ENCODE assay signal across 8 cellular contexts in the genomic region with DNA sequence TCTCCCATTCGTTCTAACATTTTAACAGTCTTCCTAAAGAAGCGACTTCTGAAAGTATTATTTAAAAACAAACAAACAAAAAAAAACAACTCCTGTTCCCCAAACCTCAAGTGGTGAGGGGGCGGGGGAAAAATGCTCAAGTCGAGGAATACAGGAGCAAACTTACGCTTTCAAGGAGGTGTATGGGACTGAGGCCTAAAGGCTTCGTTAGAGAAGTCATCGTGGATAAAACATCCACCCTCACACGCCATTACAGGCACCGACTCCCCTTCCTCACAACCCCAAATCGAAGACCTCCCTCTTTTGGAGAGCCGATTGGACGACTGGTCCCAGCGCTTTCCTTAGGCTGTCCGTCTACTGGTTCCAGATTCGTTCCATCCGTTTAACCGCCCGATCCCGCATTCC. TPM values are rescaled to one million over a fixed set of nuclear protein-coding genes. Genes with fewer than 3 reads are reported as not detected.
A peak's percentile ranks its signal among the peaks of the same experiment; 100 is the strongest.
DNase-seq lines count a peak whose midpoint lies in the region; ATAC-seq and TF ChIP-seq lines count a peak whose summit lies in the region.

No MANE protein-coding gene starts in this region.

- H3K4me1 ChIP-seq in mucosa of descending colon (ENCODE audit: low read depth): peaks cover 45% of the 10 kb centered on the region

- intact Hi-C loops in mucosa of descending colon (cut with DNase I, micrococcal nuclease): no loop called here

- peak overlapping the region; percentile 74 for H3K4me3 ChIP-seq in HL-60 (replicated peaks; ENCODE audit: insufficient read depth, low read length)
- peak overlapping the region; percentile 27 for H3K4me3 ChIP-seq in mucosa of descending colon

- peaks cover 3% of the 10 kb centered on the region for H3K36me3 ChIP-seq in mucosa of descending colon (ENCODE audit: low read depth)

- H3K9me3 ChIP-seq in mucosa of descending colon: no peaks in the 10 kb centered on the region

- TF ChIP-seq CTCF in 22Rv1 (IDR thresholded peaks at IDR 0.05): no peak
- no peak for TF ChIP-seq CTCF in HL-60 (IDR thresholded peaks at IDR 0.05; ENCODE audit: insufficient read depth, low read length)
- no peak for TF ChIP-seq CTCF in mucosa of descending colon (IDR thresholded peaks at IDR 0.05)

- no peaks in the 10 kb centered on the region for H3K27me3 ChIP-seq in HL-60 (ENCODE audit: insufficient read depth, poor library complexity, severe bottlenecking)

- H3K27ac ChIP-seq in 22Rv1: peak overlapping the region; percentile 95
- H3K27ac ChIP-seq in HL-60 (replicated peaks): peak overlapping the region; percentile 99
- H3K27ac ChIP-seq in caudate nucleus (ENCODE audit: low read depth, low read length): peak overlapping the region; percentile 100

- ATAC-seq in mucosa of descending colon: no peak
- no peak for ATAC-seq in HG03108 (IDR thresholded peaks at IDR 0.05; ENCODE audit: unreplicated experiment)

- DNase-seq in HL-60 (ENCODE audit: low read depth in 1 of 2, low spot score in 1 of 2) (no peak), caudate nucleus (lab: John Stamatoyannopoulos, UW) (no peak), mucosa of descending colon (no peak), NCI-H524 treated with DMSO at 0.1 percent for 48 hours (lab: John Stamatoyannopoulos, UW) (no peak), activated gamma-delta T cell (lab: John Stamatoyannopoulos, UW) (no peak), NCI-H1694 (lab: John Stamatoyannopoulos, UW) (no peak)

RNA-seq across cellular contexts. Expression of gene CBX5, which starts 0.7 kb away (rescaled TPM):
- total RNA-seq in mucosa of descending colon: 10 to 100 TPM; 37.1 to 56.9 (median 50.5) TPM

RNA-seq across cellular contexts. Expression of gene HNRNPA1, which starts 1.3 kb away (rescaled TPM):
- 100 to 1,000 TPM; 580 to 894 (median 610) TPM for total RNA-seq in mucosa of descending colon

RNA-seq across cellular contexts. Expression of gene NFE2, which starts 21.6 kb away (rescaled TPM):
- under 1 TPM in 2 of 3 donors, not detected in 1; 0.25 to 0.31 TPM for total RNA-seq in mucosa of descending colon

RNA-seq across cellular contexts. Expression of gene COPZ1, which starts 45.7 kb away (rescaled TPM):
- total RNA-seq in mucosa of descending colon: 100 to 1,000 TPM in 2 of 3 donors, 10 to 100 TPM in 1; 84.0 to 115 (median 104) TPM
